ENCODE assay signal across 28 cellular contexts in genomic region chr12:48135027-48135426, GRCh38. TPM values are rescaled to one million over a fixed set of nuclear protein-coding genes. Genes with fewer than 3 reads are reported as not detected.
"Had no signal": no experiment of that assay in that cellular context is flagged by ENCODE, and none has a peak within 500 bp of the region (broad histone marks: within the 10 kb centered on the region; RNA-seq: fewer than 3 reads in every experiment).

No MANE protein-coding gene starts in this region.

- H3K27ac Mint-ChIP-seq: naive thymus-derived CD8-positive, alpha-beta T cell; natural killer cell treated with Interleukin-12 subunit alpha and Interleukin-12 subunit beta and Interleukin-15 and Interleukin-18, amount 100 ng/mL, for 72 hours; stimulated activated memory B cell treated with anti-CD40 and anti-IgM and Interleukin-4, amounts not matched to agents 10 μg/mL and 1 μg/mL and 100 μg/mL, for 72 hours; stimulated activated naive CD8-positive, alpha-beta T cell treated with anti-CD3 and anti-CD28 coated beads, Interleukin-15, amount 100 ng/mL, for 72 hours; type B pancreatic cell had no signal

- H3K4me1 ChIP-seq: pancreas, prostate gland, right lobe of liver, sigmoid colon, suprapubic skin, testis, tibial artery, transverse colon, upper lobe of right lung, uterus had no signal

- H3K27ac ChIP-seq: neutrophil, pancreas, prostate gland, right lobe of liver, sigmoid colon, suprapubic skin, testis, tibial artery, transverse colon, upper lobe of right lung, uterus had no signal

- H3K36me3 ChIP-seq: neutrophil, right lobe of liver, uterus had no signal

- H3K9me3 ChIP-seq: neutrophil, pancreas, prostate gland, right lobe of liver, sigmoid colon, suprapubic skin, testis, tibial artery, transverse colon, upper lobe of right lung, uterus had no signal

- DNase-seq: naive thymus-derived CD8-positive, alpha-beta T cell; nephron progenitor cell; nucleus accumbens; pancreas; right cardiac atrium; right lobe of liver; sigmoid colon; small intestine; stimulated activated CD4-positive, alpha-beta T cell treated with anti-CD3 and anti-CD28 coated beads, Interleukin-1b, Interleukin-23, amount 100 ng/mL, for 48 hours; stimulated activated CD4-positive, alpha-beta T cell treated with anti-CD3 and anti-CD28 coated beads, Interleukin-4, amount 100 ng/mL, for 1 hour; stimulated activated CD4-positive, alpha-beta T cell treated with anti-CD3 and anti-CD28 coated beads, Interleukin-4, amount 100 ng/mL, for 4 hours; stimulated activated CD8-positive, alpha-beta memory T cell treated with anti-CD3 and anti-CD28 coated beads, Interleukin-4, amount 100 ng/mL, for 48 hours; stimulated activated naive CD4-positive, alpha-beta T cell; stimulated activated naive CD8-positive, alpha-beta T cell treated with anti-CD3 and anti-CD28 coated beads, Interleukin-15, amount 100 ng/mL, for 72 hours; stimulated activated naive CD8-positive, alpha-beta T cell treated with anti-CD3 and anti-CD28 coated beads, Interleukin-15, Interleukin-2, amounts not matched to agents 100 U/mL and 50 U/mL, for 24 hours; substantia nigra; testis; tibial artery; transverse colon; upper lobe of right lung; uterus had no signal

- ATAC-seq: naive thymus-derived CD8-positive, alpha-beta T cell; natural killer cell treated with Interleukin-12 subunit alpha and Interleukin-12 subunit beta and Interleukin-15 and Interleukin-18, amount 100 ng/mL, for 72 hours; pancreas; right cardiac atrium; right lobe of liver; stimulated activated memory B cell treated with anti-CD40 and anti-IgM and Interleukin-4, amounts not matched to agents 10 μg/mL and 1 μg/mL and 100 μg/mL, for 72 hours; stimulated activated naive CD8-positive, alpha-beta T cell treated with anti-CD3 and anti-CD28 coated beads, Interleukin-15, amount 100 ng/mL, for 72 hours; stimulated activated naive CD8-positive, alpha-beta T cell treated with anti-CD3 and anti-CD28 coated beads, Interleukin-15, Interleukin-2, amounts not matched to agents 100 U/mL and 50 U/mL, for 24 hours; upper lobe of right lung had no signal

- H3K4me3 Mint-ChIP-seq: naive thymus-derived CD8-positive, alpha-beta T cell; natural killer cell treated with Interleukin-12 subunit alpha and Interleukin-12 subunit beta and Interleukin-15 and Interleukin-18, amount 100 ng/mL, for 72 hours; nephron progenitor cell; neural crest cell; stimulated activated memory B cell treated with anti-CD40 and anti-IgM and Interleukin-4, amounts not matched to agents 10 μg/mL and 1 μg/mL and 100 μg/mL, for 72 hours; stimulated activated naive CD8-positive, alpha-beta T cell treated with anti-CD3 and anti-CD28 coated beads, Interleukin-15, amount 100 ng/mL, for 72 hours; type B pancreatic cell had no signal

- H3K9me3 Mint-ChIP-seq: naive thymus-derived CD8-positive, alpha-beta T cell; natural killer cell treated with Interleukin-12 subunit alpha and Interleukin-12 subunit beta and Interleukin-15 and Interleukin-18, amount 100 ng/mL, for 72 hours; nephron progenitor cell; neural crest cell; stimulated activated memory B cell treated with anti-CD40 and anti-IgM and Interleukin-4, amounts not matched to agents 10 μg/mL and 1 μg/mL and 100 μg/mL, for 72 hours; stimulated activated naive CD8-positive, alpha-beta T cell treated with anti-CD3 and anti-CD28 coated beads, Interleukin-15, amount 100 ng/mL, for 72 hours; type B pancreatic cell had no signal

- H3K4me3 ChIP-seq: pancreas, prostate gland, right lobe of liver, sigmoid colon, suprapubic skin, testis, tibial artery, transverse colon, upper lobe of right lung, uterus had no signal

- FAIRE-seq: pancreas, small intestine had no signal

- H3K27me3 Mint-ChIP-seq: naive thymus-derived CD8-positive, alpha-beta T cell; natural killer cell treated with Interleukin-12 subunit alpha and Interleukin-12 subunit beta and Interleukin-15 and Interleukin-18, amount 100 ng/mL, for 72 hours; stimulated activated memory B cell treated with anti-CD40 and anti-IgM and Interleukin-4, amounts not matched to agents 10 μg/mL and 1 μg/mL and 100 μg/mL, for 72 hours; stimulated activated naive CD8-positive, alpha-beta T cell treated with anti-CD3 and anti-CD28 coated beads, Interleukin-15, amount 100 ng/mL, for 72 hours; type B pancreatic cell had no signal

- H3K4me1 Mint-ChIP-seq: nephron progenitor cell; neural crest cell; stimulated activated memory B cell treated with anti-CD40 and anti-IgM and Interleukin-4, amounts not matched to agents 10 μg/mL and 1 μg/mL and 100 μg/mL, for 72 hours; stimulated activated naive CD8-positive, alpha-beta T cell treated with anti-CD3 and anti-CD28 coated beads, Interleukin-15, amount 100 ng/mL, for 72 hours had no signal

- H3K27me3 ChIP-seq: neutrophil, pancreas, right lobe of liver, sigmoid colon, suprapubic skin, testis, tibial artery, transverse colon, upper lobe of right lung, uterus had no signal

RNA-seq across cellular contexts. Expression of gene CCDC184, which starts 48.4 kb away (rescaled TPM):
- total RNA-seq: naive thymus-derived CD8-positive, alpha-beta T cell had no signal
